Comparison of ENCODE assay signal across 29 cellular contexts in the genomic region with DNA sequence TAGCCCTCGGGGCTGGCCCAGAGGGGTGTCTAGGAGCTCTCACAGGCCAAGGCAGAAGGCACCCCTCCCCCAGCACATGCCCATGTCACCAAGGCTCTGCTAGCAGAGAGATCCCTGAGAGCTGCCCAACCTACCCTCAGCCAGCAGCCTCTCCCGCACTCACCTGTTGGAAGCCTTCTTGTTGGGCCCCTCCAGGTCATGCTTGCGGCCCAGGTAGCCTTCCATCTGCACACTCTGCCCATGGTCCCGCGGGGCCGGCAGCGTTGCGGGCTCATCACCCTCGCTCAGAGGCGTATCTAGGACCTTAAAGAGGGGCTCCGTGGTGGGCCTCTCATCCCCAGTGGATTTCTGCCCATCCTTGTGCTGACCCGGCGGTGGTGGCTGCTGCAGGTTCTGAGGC.
"Had no signal": no experiment of that assay in that cellular context is flagged by ENCODE, and none has a peak within 500 bp of the region (broad histone marks: within the 10 kb centered on the region; RNA-seq: fewer than 3 reads in every experiment).

No MANE protein-coding gene starts in this region.

- H3K36me3 Mint-ChIP-seq: activated naive CD4-positive, alpha-beta T cell treated with anti-CD3 and anti-CD28 coated beads, Interleukin-2, amount 50 U/mL, for 24 hours; activated naive CD8-positive, alpha-beta T cell treated with anti-CD3 and anti-CD28 coated beads, Interleukin-2, amount 10 ng/mL, durations not matched to agents 7 days and 5 days had no signal

- H3K4me3 ChIP-seq: ascending aorta, cardiac muscle cell, Peyer's patch had no signal

- H3K27me3 ChIP-seq: ascending aorta, cardiac muscle cell, Peyer's patch had no signal

- H3K27ac Mint-ChIP-seq: activated CD4-positive, alpha-beta T cell treated with anti-CD3 and anti-CD28 coated beads, Interleukin-2, amount 10 ng/mL, durations not matched to agents 24 days and 14 days; activated CD8-positive, alpha-beta T cell treated with anti-CD3 and anti-CD28 coated beads for 36 hours; activated naive CD4-positive, alpha-beta T cell treated with anti-CD3 and anti-CD28 coated beads, Interleukin-2, amount 50 U/mL, for 24 hours; activated naive CD8-positive, alpha-beta T cell treated with anti-CD3 and anti-CD28 coated beads, Interleukin-2, amount 10 ng/mL, durations not matched to agents 7 days and 5 days; activated T-cell treated with anti-CD3 and anti-CD28 coated beads, Interleukin-2, amount 50 U/mL, for 72 hours; activated T-helper 17 cell treated with anti-CD3 and anti-CD28 coated beads, Interleukin-2, amount 50 U/mL, for 72 hours had no signal

- H3K9me3 ChIP-seq: ascending aorta, Peyer's patch had no signal

- DNase-seq: activated CD4-positive, alpha-beta T cell treated with anti-CD3 and anti-CD28 coated beads, Interleukin-2, amount 10 ng/mL, durations not matched to agents 24 days and 14 days; activated CD4-positive, alpha-beta T cell treated with anti-CD3 and anti-CD28 coated beads, Interleukin-2, amount 50 U/mL, for 4 hours; activated CD8-positive, alpha-beta T cell treated with anti-CD3 and anti-CD28 coated beads for 36 hours; activated gamma-delta T cell; activated naive CD4-positive, alpha-beta T cell treated with Interleukin-2 at 50 U/mL for 16 hours; activated naive CD8-positive, alpha-beta T cell treated with anti-CD3 and anti-CD28 coated beads, Interleukin-2, amount 10 ng/mL, durations not matched to agents 7 days and 5 days; activated T-cell treated with anti-CD3 and anti-CD28 coated beads, Interleukin-2, amount 50 U/mL, for 1 hour; activated T-cell treated with anti-CD3 and anti-CD28 coated beads, Interleukin-2, amount 50 U/mL, for 72 hours; amygdala; MM.1S; MV-4-11; NCI-H1092; NCI-H1436 treated with DMSO at 0.1 percent for 48 hours; NCI-H1694 treated with DMSO at 0.1 percent for 48 hours; NCI-H2029; NCI-H345; NCI-H524 treated with DMSO at 0.1 percent for 48 hours; Peyer's patch; Right ventricle myocardium superior; RPMI8226; SW 1271; T-helper 1 cell; T1000; WERI-Rb-1 had no signal

- H3K4me3 Mint-ChIP-seq: activated CD4-positive, alpha-beta T cell treated with anti-CD3 and anti-CD28 coated beads, Interleukin-2, amount 10 ng/mL, durations not matched to agents 24 days and 14 days; activated CD8-positive, alpha-beta T cell treated with anti-CD3 and anti-CD28 coated beads for 36 hours; activated naive CD4-positive, alpha-beta T cell treated with anti-CD3 and anti-CD28 coated beads, Interleukin-2, amount 50 U/mL, for 24 hours; activated naive CD8-positive, alpha-beta T cell treated with anti-CD3 and anti-CD28 coated beads, Interleukin-2, amount 10 ng/mL, durations not matched to agents 7 days and 5 days; activated T-cell treated with anti-CD3 and anti-CD28 coated beads, Interleukin-2, amount 50 U/mL, for 72 hours; activated T-helper 17 cell treated with anti-CD3 and anti-CD28 coated beads, Interleukin-2, amount 50 U/mL, for 72 hours; central memory CD8-positive, alpha-beta T cell had no signal

- ATAC-seq: activated CD8-positive, alpha-beta T cell treated with anti-CD3 and anti-CD28 coated beads for 36 hours; activated T-cell treated with anti-CD3 and anti-CD28 coated beads, Interleukin-2, amount 50 U/mL, for 72 hours; activated T-helper 17 cell treated with anti-CD3 and anti-CD28 coated beads, Interleukin-2, amount 50 U/mL, for 72 hours had no signal

- H3K4me1 Mint-ChIP-seq: activated naive CD4-positive, alpha-beta T cell treated with anti-CD3 and anti-CD28 coated beads, Interleukin-2, amount 50 U/mL, for 24 hours had no signal

- H3K27me3 Mint-ChIP-seq: activated CD8-positive, alpha-beta T cell treated with anti-CD3 and anti-CD28 coated beads for 36 hours; activated naive CD4-positive, alpha-beta T cell treated with anti-CD3 and anti-CD28 coated beads, Interleukin-2, amount 50 U/mL, for 24 hours; activated naive CD8-positive, alpha-beta T cell treated with anti-CD3 and anti-CD28 coated beads, Interleukin-2, amount 10 ng/mL, durations not matched to agents 7 days and 5 days; activated T-helper 17 cell treated with anti-CD3 and anti-CD28 coated beads, Interleukin-2, amount 50 U/mL, for 72 hours had no signal

- H3K36me3 ChIP-seq: cardiac muscle cell, Peyer's patch, WERI-Rb-1 had no signal

- H3K9me3 Mint-ChIP-seq: activated CD4-positive, alpha-beta T cell treated with anti-CD3 and anti-CD28 coated beads, Interleukin-2, amount 10 ng/mL, durations not matched to agents 24 days and 14 days; activated CD8-positive, alpha-beta T cell treated with anti-CD3 and anti-CD28 coated beads for 36 hours; activated naive CD4-positive, alpha-beta T cell treated with anti-CD3 and anti-CD28 coated beads, Interleukin-2, amount 50 U/mL, for 24 hours; activated naive CD8-positive, alpha-beta T cell treated with anti-CD3 and anti-CD28 coated beads, Interleukin-2, amount 10 ng/mL, durations not matched to agents 7 days and 5 days; activated T-cell treated with anti-CD3 and anti-CD28 coated beads, Interleukin-2, amount 50 U/mL, for 72 hours; activated T-helper 17 cell treated with anti-CD3 and anti-CD28 coated beads, Interleukin-2, amount 50 U/mL, for 72 hours; central memory CD8-positive, alpha-beta T cell had no signal

- H3K27ac ChIP-seq: ascending aorta, cardiac muscle cell, Peyer's patch, WERI-Rb-1 had no signal
